18 cellular contexts compared by ENCODE assay signal in genomic region chr9:70830618-70831017, GRCh38.
DNase-seq lines count a peak whose midpoint lies in the region; ATAC-seq and TF ChIP-seq lines count a peak whose summit lies in the region.
"Had no signal": no experiment of that assay in that cellular context is flagged by ENCODE, and none has a peak within 500 bp of the region (broad histone marks: within the 10 kb centered on the region; RNA-seq: fewer than 3 reads in every experiment).

No MANE protein-coding gene starts in this region.

- no peak overlapping the region for H3K27ac ChIP-seq in Karpas-422 (ENCODE audit: low read length)
- H3K27ac ChIP-seq: HL-60 had no signal

- DNase-seq in NCI-H524 (lab: John Stamatoyannopoulos, UW) (peak; percentile 14 to 64), NCI-H524 treated with DMSO at 0.1 percent for 48 hours (lab: John Stamatoyannopoulos, UW) (no peak), Karpas-422 (peak; percentile 83), adipocyte (ENCODE audit: low read depth) (peak; percentile 7), fibroblast of pulmonary artery (ENCODE audit: low read depth) (peak; percentile 17), NCI-H146 treated with DMSO at 0.1 percent for 48 hours (lab: John Stamatoyannopoulos, UW; ENCODE audit: unreplicated experiment) (no peak), BE2C (no peak)
- DNase-seq: CD4-positive, alpha-beta T cell; IMR-90; MM.1S; NCI-H1105; NCI-H1694; NCI-H2107; NCI-H345; NCI-H526 treated with DMSO at 0.1 percent for 48 hours; Right ventricle myocardium superior had no signal

- H3K4me1 ChIP-seq in Karpas-422 (ENCODE audit: low read length): peaks cover 19% of the 10 kb centered on the region
- H3K4me1 ChIP-seq in adipocyte (ENCODE audit: control insufficient read depth, insufficient read depth, low read length): peaks cover 11% of the 10 kb centered on the region
- no peaks in the 10 kb centered on the region for H3K4me1 ChIP-seq in BE2C

- no peak for TF ChIP-seq CTCF in fibroblast of pulmonary artery (IDR thresholded peaks at IDR 0.05; ENCODE audit: low read length, missing control alignments)
- no peak for TF ChIP-seq CTCF in BE2C (IDR thresholded peaks at IDR 0.05; ENCODE audit: low read depth, low read length)

- H3K9ac ChIP-seq in Karpas-422 (ENCODE audit: low read length) (no peak overlapping the region), adipocyte (ENCODE audit: low read length) (no peak overlapping the region)

- no peaks in the 10 kb centered on the region for H3K36me3 ChIP-seq in Karpas-422 (ENCODE audit: insufficient read depth, low read length)
- no peaks in the 10 kb centered on the region for H3K36me3 ChIP-seq in adipocyte (ENCODE audit: control insufficient read depth, insufficient read depth, low read length, severe bottlenecking)
- no peaks in the 10 kb centered on the region for H3K36me3 ChIP-seq in BE2C

- no peaks in the 10 kb centered on the region; the same call in 1 of the 2 replicates for H3K27me3 ChIP-seq in Karpas-422 (ENCODE audit: low read length)
- no peaks in the 10 kb centered on the region for H3K27me3 ChIP-seq in adipocyte (replicated peaks; ENCODE audit: control insufficient read depth, insufficient read depth, low read length)
- H3K27me3 ChIP-seq in BE2C: no peaks in the 10 kb centered on the region

- H3K9me3 ChIP-seq in Karpas-422 (ENCODE audit: low read length) (no peaks in the 10 kb centered on the region), adipocyte (ENCODE audit: control insufficient read depth, low read length) (no peaks in the 10 kb centered on the region), BE2C (no peaks in the 10 kb centered on the region)

- H2AFZ ChIP-seq in Karpas-422 (ENCODE audit: low read length): no peak overlapping the region

- H3K4me3 ChIP-seq in Karpas-422 (ENCODE audit: low read length): peak overlapping the region; percentile 11; the same call in 1 of the 2 replicates
- H3K4me3 ChIP-seq in adipocyte (ENCODE audit: low read length): no peak overlapping the region
- H3K4me3 ChIP-seq in fibroblast of pulmonary artery (replicated peaks; ENCODE audit: low read depth, low read length): no peak overlapping the region
- no peak overlapping the region for H3K4me3 ChIP-seq in BE2C (ENCODE audit: low read depth, low read length)

- no peaks in the 10 kb centered on the region for H3K9me2 ChIP-seq in Karpas-422 (replicated peaks; ENCODE audit: insufficient read depth, low read length)

- ATAC-seq in GM18870 (IDR thresholded peaks at IDR 0.05; ENCODE audit: unreplicated experiment): no peak

- peaks cover 7% of the 10 kb centered on the region; the same call in 1 of the 2 replicates for H4K20me1 ChIP-seq in Karpas-422 (ENCODE audit: insufficient read depth, low read depth, low read length)

- H3K4me2 ChIP-seq in Karpas-422 (ENCODE audit: low read depth, low read length, poor library complexity, severe bottlenecking): peak overlapping the region; percentile 48

- H3K79me2 ChIP-seq in Karpas-422 (ENCODE audit: low read length): no peaks in the 10 kb centered on the region

Comparison
In these comparisons a context has a peak if more than half of its experiments do, and no peak if none do; other contexts are left out.
1. DNase-seq: peak in NCI-H524 (2 of 2), Karpas-422 (single experiment), adipocyte (single experiment) and fibroblast of pulmonary artery (single experiment); none in NCI-H524 treated with DMSO at 0.1 percent for 48 hours (single experiment), NCI-H146 treated with DMSO at 0.1 percent for 48 hours (single experiment) and BE2C (single experiment).